In the genomic region with DNA sequence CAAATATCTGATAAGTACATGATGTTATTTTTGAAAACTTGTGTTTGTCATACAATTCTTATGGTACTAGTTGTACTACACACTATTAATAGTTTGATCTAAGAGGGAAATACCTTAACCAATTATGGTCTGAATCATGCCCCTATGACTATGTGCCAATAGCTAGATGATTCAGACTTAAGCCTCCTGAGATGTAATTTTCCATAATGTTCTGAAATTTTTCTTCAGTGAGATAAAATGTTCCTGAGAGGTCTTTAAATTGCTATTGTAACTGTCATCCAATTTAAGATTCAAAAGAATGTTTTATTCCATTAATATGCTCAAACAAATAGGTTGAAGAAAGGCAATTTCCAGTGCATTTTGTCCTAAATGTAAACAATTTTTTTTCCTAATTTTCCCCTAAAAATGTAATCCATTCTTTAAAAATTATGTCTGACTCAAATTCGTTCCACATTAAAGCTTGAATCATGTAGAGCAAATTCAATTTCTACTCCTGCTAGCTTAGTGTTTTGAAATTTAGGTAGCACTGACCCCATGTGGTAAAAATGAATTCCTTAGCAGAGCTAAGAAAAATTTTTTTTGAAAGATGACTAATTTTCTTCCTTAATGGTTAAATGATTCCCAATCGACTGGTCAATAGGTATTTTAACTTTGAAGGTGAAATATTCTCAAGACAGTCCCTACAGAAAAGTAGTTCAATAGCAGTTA, we compare ENCODE assay signal across 9 cellular contexts. TPM values are rescaled to one million over a fixed set of nuclear protein-coding genes. Genes with fewer than 3 reads are reported as not detected.
DNase-seq lines count a peak whose midpoint lies in the region; ATAC-seq, FAIRE-seq and TF ChIP-seq lines count a peak whose summit lies in the region.
"Had no signal": no experiment of that assay in that cellular context is flagged by ENCODE, and none has a peak within 500 bp of the region (broad histone marks: within the 10 kb centered on the region; RNA-seq: fewer than 3 reads in every experiment).

No MANE protein-coding gene starts in this region.

- no peak overlapping the region for H3K27ac ChIP-seq in lower lobe of right lung

- H3K9me3 ChIP-seq in lower lobe of right lung, result no peaks in the 10 kb centered on the region
- H3K9me3 ChIP-seq: HAP-1 had no signal

- H3K4me3 Mint-ChIP-seq in osteocyte (ENCODE audit: unreplicated experiment), result no peak overlapping the region

- DNase-seq in GM10266 (ENCODE audit: extremely low spot score) (no peak), osteocyte (ENCODE audit: extremely low spot score, unreplicated experiment) (no peak), lower lobe of right lung (no peak), GOT3 (lab: John Stamatoyannopoulos, UW) (no peak)

- no peak for TF ChIP-seq EP300 in Ishikawa (IDR thresholded peaks at IDR 0.05; ENCODE audit: borderline replicate concordance)

- H3K36me3 Mint-ChIP-seq in osteocyte (ENCODE audit: unreplicated experiment), result no peaks in the 10 kb centered on the region

- H3K4me1 ChIP-seq in lower lobe of right lung, result no peaks in the 10 kb centered on the region

- H3K36me3 ChIP-seq in lower lobe of right lung, result no peaks in the 10 kb centered on the region
- H3K36me3 ChIP-seq: HAP-1 had no signal

- H3K9me3 Mint-ChIP-seq in osteocyte (ENCODE audit: unreplicated experiment), result no peaks in the 10 kb centered on the region

- H3K4me1 Mint-ChIP-seq in osteocyte (ENCODE audit: unreplicated experiment), result peaks cover 22% of the 10 kb centered on the region

- TF ChIP-seq CTCF in GM10266 (IDR thresholded peaks at IDR 0.05; ENCODE audit: control insufficient read depth, insufficient read depth, low read depth, missing control alignments), result peak; percentile 1
- peak; percentile 56 for TF ChIP-seq CTCF in osteocyte (IDR thresholded peaks at IDR 0.05)
- no peak for TF ChIP-seq CTCF in lower lobe of right lung (IDR thresholded peaks at IDR 0.05)

- TF ChIP-seq RAD21 in Ishikawa (IDR thresholded peaks at IDR 0.05; ENCODE audit: low read depth), result peak; percentile 29; the same call in 1 of the 2 replicates

- intact Hi-C loops in lower lobe of right lung (cut with DNase I), result no loop called here

- no peak for ATAC-seq in lower lobe of right lung
- no peak for ATAC-seq in HG02870 (IDR thresholded peaks at IDR 0.05; ENCODE audit: unreplicated experiment)
- ATAC-seq: esophagus mucosa had no signal

- no peak overlapping the region for H3K4me3 ChIP-seq in lower lobe of right lung
- H3K4me3 ChIP-seq: HAP-1 had no signal

- H3K27me3 ChIP-seq in lower lobe of right lung (ENCODE audit: low read depth), result no peaks in the 10 kb centered on the region

- no peaks in the 10 kb centered on the region for H3K27me3 Mint-ChIP-seq in osteocyte (ENCODE audit: unreplicated experiment)

- FAIRE-seq in colon (lab: Jason Lieb, UNC), result peak; percentile 5

- H3K27ac Mint-ChIP-seq in osteocyte (ENCODE audit: unreplicated experiment), result peak overlapping the region; percentile 81

TF ChIP-seq in Ishikawa, 13 proteins besides CTCF, POLR2A, EP300 and RAD21:
- no peak for TF ChIP-seq TEAD4 (IDR thresholded peaks at IDR 0.05)
- TF ChIP-seq CREB1 (IDR thresholded peaks at IDR 0.05; ENCODE audit: low read depth), result no peak
- TF ChIP-seq ZBTB7A (IDR thresholded peaks at IDR 0.05; ENCODE audit: low read depth), result no peak
- TF ChIP-seq NFIC (IDR thresholded peaks at IDR 0.05), result no peak
- TF ChIP-seq, protein P1, sequence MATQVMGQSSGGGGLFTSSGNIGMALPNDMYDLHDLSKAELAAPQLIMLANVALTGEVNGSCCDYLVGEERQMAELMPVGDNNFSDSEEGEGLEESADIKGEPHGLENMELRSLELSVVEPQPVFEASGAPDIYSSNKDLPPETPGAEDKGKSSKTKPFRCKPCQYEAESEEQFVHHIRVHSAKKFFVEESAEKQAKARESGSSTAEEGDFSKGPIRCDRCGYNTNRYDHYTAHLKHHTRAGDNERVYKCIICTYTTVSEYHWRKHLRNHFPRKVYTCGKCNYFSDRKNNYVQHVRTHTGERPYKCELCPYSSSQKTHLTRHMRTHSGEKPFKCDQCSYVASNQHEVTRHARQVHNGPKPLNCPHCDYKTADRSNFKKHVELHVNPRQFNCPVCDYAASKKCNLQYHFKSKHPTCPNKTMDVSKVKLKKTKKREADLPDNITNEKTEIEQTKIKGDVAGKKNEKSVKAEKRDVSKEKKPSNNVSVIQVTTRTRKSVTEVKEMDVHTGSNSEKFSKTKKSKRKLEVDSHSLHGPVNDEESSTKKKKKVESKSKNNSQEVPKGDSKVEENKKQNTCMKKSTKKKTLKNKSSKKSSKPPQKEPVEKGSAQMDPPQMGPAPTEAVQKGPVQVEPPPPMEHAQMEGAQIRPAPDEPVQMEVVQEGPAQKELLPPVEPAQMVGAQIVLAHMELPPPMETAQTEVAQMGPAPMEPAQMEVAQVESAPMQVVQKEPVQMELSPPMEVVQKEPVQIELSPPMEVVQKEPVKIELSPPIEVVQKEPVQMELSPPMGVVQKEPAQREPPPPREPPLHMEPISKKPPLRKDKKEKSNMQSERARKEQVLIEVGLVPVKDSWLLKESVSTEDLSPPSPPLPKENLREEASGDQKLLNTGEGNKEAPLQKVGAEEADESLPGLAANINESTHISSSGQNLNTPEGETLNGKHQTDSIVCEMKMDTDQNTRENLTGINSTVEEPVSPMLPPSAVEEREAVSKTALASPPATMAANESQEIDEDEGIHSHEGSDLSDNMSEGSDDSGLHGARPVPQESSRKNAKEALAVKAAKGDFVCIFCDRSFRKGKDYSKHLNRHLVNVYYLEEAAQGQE (IDR thresholded peaks at IDR 0.05; ENCODE audit: low read depth), result no peak
- no peak for TF ChIP-seq YY1 (IDR thresholded peaks at IDR 0.05; ENCODE audit: low read depth)
- TF ChIP-seq FOXM1 (IDR thresholded peaks at IDR 0.05; ENCODE audit: borderline replicate concordance, low read depth), result no peak
- TF ChIP-seq, protein P2, sequence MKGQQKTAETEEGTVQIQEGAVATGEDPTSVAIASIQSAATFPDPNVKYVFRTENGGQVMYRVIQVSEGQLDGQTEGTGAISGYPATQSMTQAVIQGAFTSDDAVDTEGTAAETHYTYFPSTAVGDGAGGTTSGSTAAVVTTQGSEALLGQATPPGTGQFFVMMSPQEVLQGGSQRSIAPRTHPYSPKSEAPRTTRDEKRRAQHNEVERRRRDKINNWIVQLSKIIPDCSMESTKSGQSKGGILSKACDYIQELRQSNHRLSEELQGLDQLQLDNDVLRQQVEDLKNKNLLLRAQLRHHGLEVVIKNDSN (IDR thresholded peaks at IDR 0.05), result no peak
- no peak for TF ChIP-seq TAF1 (IDR thresholded peaks at IDR 0.05; ENCODE audit: low read depth)

RNA-seq across cellular contexts. Expression of a gene that starts 49.1 kb away (rescaled TPM):
- 19.5 and 19.7 TPM in 2 replicates for total RNA-seq in osteocyte
- total RNA-seq in lower lobe of right lung, result 19.8 TPM
